Comparison of ENCODE assay signal across 8 cellular contexts in genomic region chr19:19539738-19540703, GRCh38. TPM values are rescaled to one million over a fixed set of nuclear protein-coding genes. Genes with fewer than 3 reads are reported as not detected.
DNase-seq lines count a peak whose midpoint lies in the region; ATAC-seq and TF ChIP-seq lines count a peak whose summit lies in the region.

No MANE protein-coding gene starts in this region.

- no peaks in the 10 kb centered on the region for H3K9me3 ChIP-seq in colonic mucosa
- H3K9me3 ChIP-seq in mucosa of descending colon = no peaks in the 10 kb centered on the region

- no peak overlapping the region for H3K27ac ChIP-seq in colonic mucosa

- TF ChIP-seq CTCF in GM12865 (IDR thresholded peaks at IDR 0.05; ENCODE audit: insufficient read depth, low read depth, low read length, missing control alignments) (no peak), colonic mucosa (IDR thresholded peaks at IDR 0.05) (no peak), mucosa of descending colon (IDR thresholded peaks at IDR 0.05) (no peak)

- H3K36me3 ChIP-seq in colonic mucosa = no peaks in the 10 kb centered on the region
- H3K36me3 ChIP-seq in mucosa of descending colon (ENCODE audit: low read depth) = no peaks in the 10 kb centered on the region

- no peak overlapping the region for H3K4me3 ChIP-seq in GM12865 (ENCODE audit: low read depth, low read length)
- peak overlapping the region; percentile 6 for H3K4me3 ChIP-seq in colonic mucosa
- no peak overlapping the region for H3K4me3 ChIP-seq in mucosa of descending colon

- ATAC-seq in mucosa of descending colon (peak; percentile 67), HG02610 (IDR thresholded peaks at IDR 0.05; ENCODE audit: unreplicated experiment) (no peak)

- H3K9ac ChIP-seq in colonic mucosa (ENCODE audit: low read depth in 2 of 2, low read length in 2 of 2) = no peak overlapping the region

- H3K4me1 ChIP-seq in colonic mucosa (peaks cover 7% of the 10 kb centered on the region), mucosa of descending colon (ENCODE audit: low read depth) (peaks cover 20% of the 10 kb centered on the region)

- DNase-seq in GM12865 (ENCODE audit: low read depth) (peak; percentile 74), colonic mucosa (peak; percentile 95), mucosa of descending colon (peak; percentile 84 to 88 (median 87)), SIG-M5 (lab: John Stamatoyannopoulos, UW) (no peak), RKO (ENCODE audit: low spot score) (no peak)
- DNase-seq in activated CD4-positive, alpha-beta T cell treated with anti-CD3 and anti-CD28 coated beads for 1 hour = peak; percentile 33
- DNase-seq in stimulated activated naive CD4-positive, alpha-beta T cell (lab: John Stamatoyannopoulos, UW) = peak in 5 of 6 experiments; percentile 25 to 69 (median 49)

- H3K27me3 ChIP-seq in colonic mucosa = peaks cover 29% of the 10 kb centered on the region

- intact Hi-C loops in colonic mucosa (cut with DNase I) (no loop called here), mucosa of descending colon (cut with DNase I, micrococcal nuclease) (no loop called here)

RNA-seq across cellular contexts. Expression of gene CILP2, which starts 2.0 kb away (rescaled TPM):
- total RNA-seq in colonic mucosa (under 1 TPM; 0.05 to 0.35 TPM), mucosa of descending colon (under 1 TPM in 1 of 3 donors, not detected in 2; 0.09 TPM)

RNA-seq across cellular contexts. Expression of gene YJEFN3, which starts 11.3 kb away (rescaled TPM):
- 10 to 100 TPM in 1 of 2 donors, 1 to 10 TPM in 1; 1.9 to 17.3 TPM for total RNA-seq in colonic mucosa
- total RNA-seq in mucosa of descending colon = 10 to 100 TPM in 2 of 3 donors, 1 to 10 TPM in 1; 6.0 to 12.6 (median 10.6) TPM

RNA-seq across cellular contexts. Expression of gene NDUFA13, which starts 24.0 kb away (rescaled TPM):
- total RNA-seq in colonic mucosa (100 to 1,000 TPM; 399 to 494 TPM), mucosa of descending colon (100 to 1,000 TPM; 347 to 437 (median 348) TPM)

RNA-seq across cellular contexts. Expression of gene TSSK6, which starts 24.7 kb away (rescaled TPM):
- total RNA-seq in colonic mucosa (1 to 10 TPM; 2.2 to 3.6 TPM), mucosa of descending colon (1 to 10 TPM; 1.8 to 2.5 (median 2.3) TPM)

Comparison
In these comparisons a context has a peak if more than half of its experiments do, and no peak if none do; other contexts are left out.
1. DNase-seq: peak in GM12865 (single experiment), activated CD4-positive, alpha-beta T cell treated with anti-CD3 and anti-CD28 coated beads for 1 hour (single experiment), colonic mucosa (single experiment), mucosa of descending colon (3 of 3) and stimulated activated naive CD4-positive, alpha-beta T cell (5 of 6); none in SIG-M5 (single experiment) and RKO (single experiment).